Comparison of ENCODE assay signal across 9 cellular contexts in genomic region chr19:8609210-8610040, GRCh38. TPM values are rescaled to one million over a fixed set of nuclear protein-coding genes. Genes with fewer than 3 reads are reported as not detected.
A peak's percentile ranks its signal among the peaks of the same experiment; 100 is the strongest.
DNase-seq lines count a peak whose midpoint lies in the region; ATAC-seq, FAIRE-seq and TF ChIP-seq lines count a peak whose summit lies in the region.
"Had no signal": no experiment of that assay in that cellular context is flagged by ENCODE, and none has a peak within 500 bp of the region (broad histone marks: within the 10 kb centered on the region; RNA-seq: fewer than 3 reads in every experiment).

No MANE protein-coding gene starts in this region.

- H2BK5ac ChIP-seq in H1 (ENCODE audit: low read depth, low read length) (peak overlapping the region; percentile 98), mesendoderm (ENCODE audit: low read length) (peak overlapping the region; percentile 99)

- POLR2A ChIA-PET in H1 (lab: Charles Lee; ENCODE audit: partially characterized antibody) = interaction anchor here (0.7 to 7.5 kb wide), 6 partner anchors 8 to 32 kb away, joined by 3 to 117 read pairs (median 4); no protein-coding TSS in a partner anchor

- peaks cover 0 to 8% (median 3%) of the 10 kb centered on the region in 4 experiments; a peak in 3 of 8 replicates for H3K36me3 ChIP-seq in H1 (ENCODE audit: control insufficient read depth in 2 of 4, insufficient read depth in 4 of 4, low read length in 3 of 4)
- no peaks in the 10 kb centered on the region for H3K36me3 ChIP-seq in mesendoderm (ENCODE audit: control insufficient read depth, insufficient read depth, low read length)
- peaks cover 0 to 18% (median 0%) of the 10 kb centered on the region in 3 donors for H3K36me3 ChIP-seq in tibial nerve

- H3K4ac ChIP-seq in H1 (replicated peaks; ENCODE audit: insufficient read length, low read depth, low read length) = peak overlapping the region; percentile 100
- H3K4ac ChIP-seq in mesendoderm (ENCODE audit: low read depth, low read length) = peak overlapping the region; percentile 73

- H3K56ac ChIP-seq in H1 (replicated peaks; ENCODE audit: insufficient read length, low read depth, low read length) = peak overlapping the region; percentile 82
- H3K56ac ChIP-seq in mesendoderm (ENCODE audit: low read length) = peak overlapping the region; percentile 100

- H2BK120ac ChIP-seq in H1 (replicated peaks; ENCODE audit: low read depth, low read length) (peak overlapping the region; percentile 99), mesendoderm (ENCODE audit: low read depth, low read length) (peak overlapping the region; percentile 16)

- H4K8ac ChIP-seq in H1 (ENCODE audit: extremely low read depth, insufficient read depth, low read length) = peak overlapping the region; percentile 91
- no peak overlapping the region for H4K8ac ChIP-seq in mesendoderm (ENCODE audit: low read depth, low read length)

- H3K27ac Mint-ChIP-seq in T-helper 17 cell = peak overlapping the region; percentile 96

- peaks cover 4% of the 10 kb centered on the region for H3K27me3 Mint-ChIP-seq in T-helper 17 cell

- peaks cover 29% of the 10 kb centered on the region for H3K4me1 Mint-ChIP-seq in T-helper 17 cell

- 3% methylated on average over 46 of the region's 47 CpGs; no CpG with 5 or more reads in 1 of the 2 experiments for WGBS in H1 (ENCODE audit: extremely low coverage in 1 of 2, insufficient coverage in 1 of 2, insufficient read length in 1 of 2, insufficient replicate concordance in 2 of 2, low coverage in 1 of 2, low lambda C conversion rate in 2 of 2, missing lambda C conversion rate in 1 of 2), 2 experiments
- no CpG with 5 or more reads among the region's 47 CpGs for WGBS in mesendoderm (ENCODE audit: extremely low coverage, insufficient coverage, low lambda C conversion rate)
- 1 to 6% methylated on average over 18 to 40 of the region's 47 CpGs for WGBS in tibial nerve, 2 donors

- H3K79me2 ChIP-seq in H1 (ENCODE audit: control insufficient read depth in 1 of 2, insufficient read depth in 2 of 2, low read length in 2 of 2) (peaks cover 0 to 6% of the 10 kb centered on the region in 2 experiments; a peak in 1 of 4 replicates), mesendoderm (ENCODE audit: control insufficient read depth, insufficient read depth, low read length) (peaks cover 19% of the 10 kb centered on the region)

- H3K4me2 ChIP-seq in H1 (ENCODE audit: insufficient read depth in 1 of 2, low read depth in 2 of 2, low read length in 2 of 2) = peak overlapping the region; percentile 90 to 96
- peak overlapping the region; percentile 100 for H3K4me2 ChIP-seq in mesendoderm (ENCODE audit: low read length)

- peak overlapping the region; percentile 79 for H3K27ac ChIP-seq in H1 (ENCODE audit: low read depth, low read length)
- H3K27ac ChIP-seq in mesendoderm (ENCODE audit: low read depth, low read length) = peak overlapping the region; percentile 80
- H3K27ac ChIP-seq in tibial nerve = peak overlapping the region; percentile 21 to 84 (median 68)

- ATAC-seq in T-helper 17 cell (peak; percentile 32), GM19035 (IDR thresholded peaks at IDR 0.05; ENCODE audit: unreplicated experiment) (no peak)

- peaks cover 6% of the 10 kb centered on the region for H3K79me1 ChIP-seq in H1 (ENCODE audit: low read depth, low read length)
- peaks cover 18% of the 10 kb centered on the region for H3K79me1 ChIP-seq in mesendoderm (ENCODE audit: low read length)

- peak overlapping the region; percentile 97 for H3K18ac ChIP-seq in H1 (ENCODE audit: extremely low read depth, low read length)
- peak overlapping the region; percentile 43 for H3K18ac ChIP-seq in mesendoderm (ENCODE audit: low read length)

- H2AK5ac ChIP-seq in H1 (ENCODE audit: low read depth, low read length) (peak overlapping the region; percentile 99), mesendoderm (ENCODE audit: low read length) (peak overlapping the region; percentile 95)

- TF ChIP-seq EP300 in H1 (IDR thresholded peaks at IDR 0.05; ENCODE audit: borderline replicate concordance in 1 of 2, low read depth in 2 of 2, low read length in 2 of 2) = peak in 1 of 2 experiments; percentile 52; a peak in 1 of 3 replicates
- peak in 1 of 2 donors; percentile 11 for TF ChIP-seq EP300 in tibial nerve (IDR thresholded peaks at IDR 0.05)

- peak overlapping the region; percentile 100 for H3K4me3 Mint-ChIP-seq in T-helper 17 cell

- H3K9ac ChIP-seq in H1 (replicated peaks in 1 of 4; ENCODE audit: extremely low read depth in 1 of 4, low read depth in 3 of 4, low read length in 3 of 4) (peak overlapping the region in 3 of 4 experiments; percentile 61 to 83 (median 75); a peak in 6 of 7 replicates), mesendoderm (ENCODE audit: low read length) (peak overlapping the region; percentile 97)

- H3K23me2 ChIP-seq in H1 (ENCODE audit: low read depth, low read length) = peaks cover 17% of the 10 kb centered on the region

- H4K91ac ChIP-seq in H1 (replicated peaks; ENCODE audit: insufficient read length, low read length) = peak overlapping the region; percentile 99

- no peaks in the 10 kb centered on the region for H3K9me3 ChIP-seq in T-helper 17 cell (ENCODE audit: control insufficient read depth, low read length, poor library complexity, severe bottlenecking)
- peaks cover 5% of the 10 kb centered on the region in 2 experiments; a peak in 3 of 4 replicates for H3K9me3 ChIP-seq in H1 (ENCODE audit: insufficient read depth in 2 of 2, low read depth in 1 of 2, low read length in 1 of 2)
- peaks cover 0 to 9% (median 0%) of the 10 kb centered on the region in 4 donors for H3K9me3 ChIP-seq in tibial nerve

- peak; percentile 63 for FAIRE-seq in H1 (lab: Jason Lieb, UNC)

- H3K36me3 Mint-ChIP-seq in T-helper 17 cell (ENCODE audit: low read depth) = peaks cover 10% of the 10 kb centered on the region

- TF ChIP-seq CTCF in H1 (IDR thresholded peaks at IDR 0.05; ENCODE audit: control extremely low read depth in 1 of 3, insufficient read depth in 1 of 3, low read depth in 1 of 3, low read length in 3 of 3) = peak in 1 of 3 experiments; percentile 11; a peak in 2 of 4 replicates
- TF ChIP-seq CTCF in tibial nerve (IDR thresholded peaks at IDR 0.05) = peak in 4 of 5 experiments; percentile 10 to 27 (median 19)

- CTCF ChIA-PET in H1 (lab: Charles Lee; ENCODE audit: partially characterized antibody) = interaction anchor here (0.6 to 1.5 kb wide), 3 partner anchors 14 to 183 kb away, joined by 4 to 14 read pairs (median 4); no protein-coding TSS in a partner anchor

- H3K4me3 ChIP-seq in H1 (ENCODE audit: extremely low read depth in 1 of 4, insufficient read depth in 2 of 4, low read depth in 3 of 4, low read length in 4 of 4) (peak overlapping the region; percentile 70 to 93 (median 88)), mesendoderm (ENCODE audit: low read length) (peak overlapping the region; percentile 96), tibial nerve (peak overlapping the region; percentile 50 to 77 (median 59))

- TF ChIP-seq RAD21 in H1 (IDR thresholded peaks at IDR 0.05 in 1 of 2, conservative IDR thresholded peaks at IDR 0.05 in 1 of 2; ENCODE audit: low read depth in 2 of 2, low read length in 2 of 2) = peak in 1 of 2 experiments; percentile 0; a peak in 1 of 4 replicates

- H3K14ac ChIP-seq in H1 (ENCODE audit: insufficient read length) = no peak overlapping the region

- H2BK20ac ChIP-seq in H1 (ENCODE audit: low read length) = peak overlapping the region; percentile 100

- DNase-seq in GM03348 (ENCODE audit: low spot score) (peak; percentile 85), T-helper 17 cell (no peak), H1 (ENCODE audit: low read depth in 1 of 2, low spot score in 2 of 2) (peak; percentile 36 to 82), mesendoderm (peak; percentile 90), tibial nerve (ENCODE audit: low spot score in 2 of 2) (peak in 1 of 2 donors; percentile 35), activated gamma-delta T cell (lab: John Stamatoyannopoulos, UW) (no peak), NCI-H2029 (lab: John Stamatoyannopoulos, UW) (no peak)

- TF ChIP-seq POLR2A in H1 (IDR thresholded peaks at IDR 0.05; ENCODE audit: control extremely low read depth in 1 of 2, low read depth in 2 of 2, low read length in 2 of 2) = peak in 1 of 2 experiments; percentile 71; a peak in 1 of 3 replicates
- no peak for TF ChIP-seq POLR2A in tibial nerve (IDR thresholded peaks at IDR 0.05)

- H2AFZ ChIP-seq in H1 (ENCODE audit: low read length) = no peak overlapping the region

- H4K5ac ChIP-seq in H1 (ENCODE audit: insufficient read length, low read depth, low read length) = peak overlapping the region; percentile 90
- H4K5ac ChIP-seq in mesendoderm (ENCODE audit: low read length) = no peak overlapping the region

- H2BK12ac ChIP-seq in H1 (ENCODE audit: low read depth, low read length) = peak overlapping the region; percentile 100

- H3K23ac ChIP-seq in H1 (ENCODE audit: insufficient read length) (no peak overlapping the region), mesendoderm (ENCODE audit: low read length) (peak overlapping the region; percentile 98)

- H3K4me1 ChIP-seq in H1 (replicated peaks in 1 of 4; ENCODE audit: control insufficient read depth in 3 of 4, insufficient read depth in 4 of 4, low read length in 3 of 4) = peaks cover 10 to 29% (median 19%) of the 10 kb centered on the region in 4 experiments
- H3K4me1 ChIP-seq in mesendoderm (ENCODE audit: control insufficient read depth, low read depth, low read length) = peaks cover 9% of the 10 kb centered on the region
- H3K4me1 ChIP-seq in tibial nerve = peaks cover 0 to 42% (median 10%) of the 10 kb centered on the region in 4 donors

- H2BK15ac ChIP-seq in H1 (ENCODE audit: low read length) = peak overlapping the region; percentile 100
- H2BK15ac ChIP-seq in mesendoderm (replicated peaks; ENCODE audit: low read depth) = no peak overlapping the region

- H3K27me3 ChIP-seq in H1 (replicated peaks in 1 of 4; ENCODE audit: control insufficient read depth in 3 of 4, extremely low read depth in 1 of 4, insufficient read depth in 3 of 4, low read length in 3 of 4) (no peaks in the 10 kb centered on the region), mesendoderm (ENCODE audit: insufficient read depth, low read length, poor library complexity) (no peaks in the 10 kb centered on the region), tibial nerve (no peaks in the 10 kb centered on the region)

- peaks cover 0 to 3% of the 10 kb centered on the region in 2 experiments for H4K20me1 ChIP-seq in H1 (replicated peaks in 1 of 2; ENCODE audit: control insufficient read depth in 1 of 2, insufficient read depth in 2 of 2, low read length in 2 of 2)

RNA-seq across cellular contexts. Expression of gene ADAMTS10, which starts 1.1 kb away (rescaled TPM):
- 10 to 100 TPM; 24.0 to 33.1 TPM for total RNA-seq in T-helper 17 cell
- total RNA-seq in H1 (2021; fragmentation: NEBNext Ultra II Directional; extraction: Animal tissue kit (Norgen Biotek cat#: 25700)) = 14.0 and 17.4 TPM in 2 replicates
- polyA plus RNA-seq in H1 (2011; rRNA removed) = 6.9 and 16.1 TPM in 2 replicates
- polyA plus RNA-seq in H1 (2011; cell fraction: cytosol; rRNA removed) = 14.8 TPM
- polyA plus RNA-seq in H1 (2011; cell fraction: nucleus; rRNA removed) = 78.6 TPM
- 8.6 to 15.2 TPM (median 12.4 TPM) in 4 replicates for polyA plus RNA-seq in H1 (2012, experiment 1 of 2)
- polyA plus RNA-seq in H1 (2012, experiment 2 of 2) = 3.7 TPM
- polyA plus RNA-seq in H1 (2013, experiment 1 of 2) = 13.2 TPM
- 11.6 TPM for polyA plus RNA-seq in H1 (2013, experiment 2 of 2)
- polyA minus RNA-seq in H1 (2011; rRNA and poly(A)+ RNA removed) = 9.3 and 10.6 TPM in 2 replicates
- 7.6 TPM for polyA minus RNA-seq in H1 (2011; cell fraction: cytosol; rRNA and poly(A)+ RNA removed)
- 30.6 TPM for polyA minus RNA-seq in H1 (2011; cell fraction: nucleus; rRNA and poly(A)+ RNA removed)
- 7.5 TPM for polyA plus RNA-seq in mesendoderm (2013, experiment 1 of 2)
- 8.5 TPM for polyA plus RNA-seq in mesendoderm (2013, experiment 2 of 2)
- 100 to 1,000 TPM in 1 of 4 donors, 10 to 100 TPM in 3; 37.3 to 140 (median 66.6) TPM for total RNA-seq in tibial nerve
- total RNA-seq: RPMI7951 had no signal

RNA-seq across cellular contexts. Expression of gene NFILZ, which starts 21.0 kb away (rescaled TPM):
- total RNA-seq in T-helper 17 cell = not detected
- not detected in 2 replicates for total RNA-seq in H1 (2021; fragmentation: NEBNext Ultra II Directional; extraction: Animal tissue kit (Norgen Biotek cat#: 25700))
- not detected in 2 replicates for polyA plus RNA-seq in H1 (2011; rRNA removed)
- polyA plus RNA-seq in H1 (2011; cell fraction: cytosol; rRNA removed) = not detected
- not detected for polyA plus RNA-seq in H1 (2011; cell fraction: nucleus; rRNA removed)
- polyA plus RNA-seq in H1 (2012, experiment 1 of 2) = not detected in 4 replicates
- not detected for polyA plus RNA-seq in H1 (2012, experiment 2 of 2)
- not detected for polyA plus RNA-seq in H1 (2013, experiment 1 of 2)
- polyA plus RNA-seq in H1 (2013, experiment 2 of 2) = not detected
- polyA minus RNA-seq in H1 (2011; rRNA and poly(A)+ RNA removed) = not detected in 2 replicates
- polyA minus RNA-seq in H1 (2011; cell fraction: cytosol; rRNA and poly(A)+ RNA removed) = not detected
- polyA minus RNA-seq in H1 (2011; cell fraction: nucleus; rRNA and poly(A)+ RNA removed) = not detected
- not detected for polyA plus RNA-seq in mesendoderm (2013, experiment 1 of 2)
- not detected for polyA plus RNA-seq in mesendoderm (2013, experiment 2 of 2)
- not detected for total RNA-seq in tibial nerve
- total RNA-seq: RPMI7951 had no signal

RNA-seq across cellular contexts. Expression of gene MYO1F, which starts 32.2 kb away (rescaled TPM):
- total RNA-seq in T-helper 17 cell = 100 to 1,000 TPM; 270 to 305 TPM
- 2.2 and 4.6 TPM in 2 replicates for total RNA-seq in H1 (2021; fragmentation: NEBNext Ultra II Directional; extraction: Animal tissue kit (Norgen Biotek cat#: 25700))
- polyA plus RNA-seq in H1 (2011; rRNA removed) = 1.4 and 3.1 TPM in 2 replicates
- 1.6 TPM for polyA plus RNA-seq in H1 (2011; cell fraction: cytosol; rRNA removed)
- 2.8 TPM for polyA plus RNA-seq in H1 (2011; cell fraction: nucleus; rRNA removed)
- 6.5 to 9.2 TPM (median 8.1 TPM) in 4 replicates for polyA plus RNA-seq in H1 (2012, experiment 1 of 2)
- polyA plus RNA-seq in H1 (2012, experiment 2 of 2) = 2.3 TPM
- 3.7 TPM for polyA plus RNA-seq in H1 (2013, experiment 1 of 2)
- polyA plus RNA-seq in H1 (2013, experiment 2 of 2) = 3.5 TPM
- polyA minus RNA-seq in H1 (2011; rRNA and poly(A)+ RNA removed) = 3.1 and 5.2 TPM in 2 replicates
- 2.1 TPM for polyA minus RNA-seq in H1 (2011; cell fraction: cytosol; rRNA and poly(A)+ RNA removed)
- 3.9 TPM for polyA minus RNA-seq in H1 (2011; cell fraction: nucleus; rRNA and poly(A)+ RNA removed)
- 6.0 TPM for polyA plus RNA-seq in mesendoderm (2013, experiment 1 of 2)
- polyA plus RNA-seq in mesendoderm (2013, experiment 2 of 2) = 5.7 TPM
- total RNA-seq in tibial nerve = 10 to 100 TPM; 20.3 to 61.5 (median 21.7) TPM

Comparison
In these comparisons a context has a peak if more than half of its experiments do, and no peak if none do; other contexts are left out.
1. DNase-seq: peak in GM03348 (single experiment), H1 (2 of 2) and mesendoderm (single experiment); none in T-helper 17 cell (0 of 3), activated gamma-delta T cell (single experiment) and NCI-H2029 (single experiment).
2. RNA of gene MYO1F, which starts 32.2 kb away (total RNA-seq): 270 to 305 TPM in T-helper 17 cell; 20.3 to 61.5 TPM in tibial nerve and 2.2 to 4.6 TPM in H1; every median in the first group is over 4 times any median in the second.
3. Peak in every context shown above with its lines, with median percentiles within 50 percentile points of each other: H3K27ac ChIP-seq and H3K4me3 ChIP-seq.